ENCODE assay signal across 21 cellular contexts in genomic region chr2:1601471-1602358, GRCh38.
DNase-seq lines count a peak whose midpoint lies in the region; ATAC-seq, FAIRE-seq and TF ChIP-seq lines count a peak whose summit lies in the region.
"Had no signal": no experiment of that assay in that cellular context is flagged by ENCODE, and none has a peak within 500 bp of the region (broad histone marks: within the 10 kb centered on the region; RNA-seq: fewer than 3 reads in every experiment).

No MANE protein-coding gene starts in this region.

- H3K36me3 Mint-ChIP-seq in activated naive CD8-positive, alpha-beta T cell treated with anti-CD3 and anti-CD28 coated beads, Interleukin-2, amount 10 ng/mL, durations not matched to agents 7 days and 5 days: no peaks in the 10 kb centered on the region
- no peaks in the 10 kb centered on the region for H3K36me3 Mint-ChIP-seq in activated naive CD8-positive, alpha-beta T cell treated with anti-CD3 and anti-CD28 coated beads for 36 hours
- H3K36me3 Mint-ChIP-seq in neural crest cell (ENCODE audit: low read depth): no peaks in the 10 kb centered on the region
- H3K36me3 Mint-ChIP-seq: CD4-positive, alpha-beta memory T cell; T-cell had no signal

- no peaks in the 10 kb centered on the region for H3K27me3 ChIP-seq in trophoblast cell (ENCODE audit: insufficient read depth, low read length)

- no peak overlapping the region for H3K27ac Mint-ChIP-seq in activated naive CD8-positive, alpha-beta T cell treated with anti-CD3 and anti-CD28 coated beads, Interleukin-2, amount 10 ng/mL, durations not matched to agents 7 days and 5 days
- H3K27ac Mint-ChIP-seq in activated naive CD8-positive, alpha-beta T cell treated with anti-CD3 and anti-CD28 coated beads for 36 hours: no peak overlapping the region
- H3K27ac Mint-ChIP-seq in neural crest cell (ENCODE audit: unreplicated experiment): peak overlapping the region; percentile 0
- H3K27ac Mint-ChIP-seq: activated T-helper 17 cell treated with anti-CD3 and anti-CD28 coated beads, Interleukin-2, amount 50 U/mL, for 72 hours; CD4-positive, alpha-beta memory T cell; T-cell had no signal

- no CpG with 5 or more reads among the region's 28 CpGs for WGBS in trophoblast cell (ENCODE audit: extremely low coverage, insufficient coverage, insufficient read length)

- H3K9ac ChIP-seq in trophoblast cell (ENCODE audit: low read length): no peak overlapping the region

- no peaks in the 10 kb centered on the region for H3K79me2 ChIP-seq in trophoblast cell (ENCODE audit: control insufficient read depth, insufficient read depth, low read length, poor library complexity)

- H3K4me3 ChIP-seq in trophoblast cell (ENCODE audit: low read depth, low read length): no peak overlapping the region

- H3K4ac ChIP-seq in trophoblast cell (ENCODE audit: low read depth, low read length): no peak overlapping the region

- no peak overlapping the region for H3K27ac ChIP-seq in trophoblast cell (ENCODE audit: low read depth, low read length)
- H3K27ac ChIP-seq: neutrophil had no signal

- no peak for FAIRE-seq in RCC 7860 (lab: Jason Lieb, UNC)

- no peak overlapping the region for H3K18ac ChIP-seq in trophoblast cell (ENCODE audit: low read length)

- no peaks in the 10 kb centered on the region for H3K36me3 ChIP-seq in trophoblast cell (ENCODE audit: control insufficient read depth in 1 of 2, insufficient read depth in 2 of 2, low read length in 2 of 2)
- H3K36me3 ChIP-seq: neutrophil had no signal

- intact Hi-C loops in cardiac septum (cut with DNase I): no loop called here

- no peak overlapping the region for H4K12ac ChIP-seq in trophoblast cell (ENCODE audit: low read depth, low read length)

- H3K9me3 Mint-ChIP-seq in activated naive CD8-positive, alpha-beta T cell treated with anti-CD3 and anti-CD28 coated beads, Interleukin-2, amount 10 ng/mL, durations not matched to agents 7 days and 5 days: no peaks in the 10 kb centered on the region
- no peaks in the 10 kb centered on the region for H3K9me3 Mint-ChIP-seq in activated naive CD8-positive, alpha-beta T cell treated with anti-CD3 and anti-CD28 coated beads for 36 hours
- no peaks in the 10 kb centered on the region for H3K9me3 Mint-ChIP-seq in neural crest cell
- H3K9me3 Mint-ChIP-seq: activated T-helper 17 cell treated with anti-CD3 and anti-CD28 coated beads, Interleukin-2, amount 50 U/mL, for 72 hours; CD4-positive, alpha-beta memory T cell; T-cell had no signal

- DNase-seq in activated naive CD8-positive, alpha-beta T cell treated with anti-CD3 and anti-CD28 coated beads, Interleukin-2, amount 10 ng/mL, durations not matched to agents 7 days and 5 days: peak; percentile 16
- DNase-seq in activated naive CD8-positive, alpha-beta T cell treated with anti-CD3 and anti-CD28 coated beads for 36 hours: no peak
- DNase-seq in cardiac septum (ENCODE audit: low spot score) (peak; percentile 74), neural crest cell (ENCODE audit: low read depth, low spot score) (peak; percentile 49), trophoblast cell (no peak), UCSD-AML1 (lab: John Stamatoyannopoulos, UW; ENCODE audit: unreplicated experiment) (no peak), epidermal melanocyte (ENCODE audit: insufficient read length, low spot score) (no peak), RCC 7860 (ENCODE audit: low spot score) (no peak)
- DNase-seq: 8988T; activated CD4-positive, CD25-positive, alpha-beta regulatory T cell; activated CD8-positive, alpha-beta memory T cell treated with anti-CD3 and anti-CD28 coated beads for 24 hours; amygdala; CD4-positive, alpha-beta memory T cell; DMS79; MV-4-11; NCI-H2107; NCI-H748 treated with DMSO at 0.1 percent for 48 hours; stimulated activated CD4-positive, alpha-beta T cell treated with anti-CD3 and anti-CD28 coated beads, Interleukin-4, amount 100 ng/mL, for 4 hours; T-cell had no signal

- no peak for TF ChIP-seq CTCF in neural crest cell (conservative IDR thresholded peaks at IDR 0.05)

- no peak for ATAC-seq in activated naive CD8-positive, alpha-beta T cell treated with anti-CD3 and anti-CD28 coated beads, Interleukin-2, amount 10 ng/mL, durations not matched to agents 7 days and 5 days (ENCODE audit: low read depth)
- ATAC-seq: activated T-helper 17 cell treated with anti-CD3 and anti-CD28 coated beads, Interleukin-2, amount 50 U/mL, for 72 hours; T-cell had no signal

- POLR2A ChIA-PET in activated naive CD8-positive, alpha-beta T cell treated with anti-CD3 and anti-CD28 coated beads, Interleukin-2, amount 10 ng/mL, durations not matched to agents 7 days and 5 days (lab: Charles Lee): no interaction called here

- H4K8ac ChIP-seq in trophoblast cell (ENCODE audit: low read depth, low read length): no peak overlapping the region

- H3K4me1 ChIP-seq in trophoblast cell (ENCODE audit: control insufficient read depth in 1 of 2, insufficient read depth in 2 of 2, low read length in 2 of 2): peaks cover 18 to 21% of the 10 kb centered on the region in 2 experiments

- no peak overlapping the region for H4K91ac ChIP-seq in trophoblast cell (ENCODE audit: low read depth, low read length)

- no peak overlapping the region for H2AK5ac ChIP-seq in trophoblast cell (ENCODE audit: low read length)

- no peak overlapping the region for H2BK120ac ChIP-seq in trophoblast cell (ENCODE audit: insufficient read depth, low read length, poor library complexity)

- H2AFZ ChIP-seq in trophoblast cell (ENCODE audit: insufficient read depth, low read length, poor library complexity): no peak overlapping the region

- H3K27me3 Mint-ChIP-seq in activated naive CD8-positive, alpha-beta T cell treated with anti-CD3 and anti-CD28 coated beads, Interleukin-2, amount 10 ng/mL, durations not matched to agents 7 days and 5 days: peaks cover 6% of the 10 kb centered on the region
- H3K27me3 Mint-ChIP-seq in activated naive CD8-positive, alpha-beta T cell treated with anti-CD3 and anti-CD28 coated beads for 36 hours: peaks cover under 1% of the 10 kb centered on the region
- peaks cover 8% of the 10 kb centered on the region for H3K27me3 Mint-ChIP-seq in neural crest cell (ENCODE audit: low read depth)
- H3K27me3 Mint-ChIP-seq: activated T-helper 17 cell treated with anti-CD3 and anti-CD28 coated beads, Interleukin-2, amount 50 U/mL, for 72 hours had no signal

- H3K23ac ChIP-seq in trophoblast cell (ENCODE audit: low read length): no peak overlapping the region

- no peaks in the 10 kb centered on the region for H3K4me1 Mint-ChIP-seq in activated naive CD8-positive, alpha-beta T cell treated with anti-CD3 and anti-CD28 coated beads, Interleukin-2, amount 10 ng/mL, durations not matched to agents 7 days and 5 days
- H3K4me1 Mint-ChIP-seq in activated naive CD8-positive, alpha-beta T cell treated with anti-CD3 and anti-CD28 coated beads for 36 hours: no peaks in the 10 kb centered on the region
- peaks cover 24% of the 10 kb centered on the region for H3K4me1 Mint-ChIP-seq in neural crest cell
- H3K4me1 Mint-ChIP-seq: activated T-helper 17 cell treated with anti-CD3 and anti-CD28 coated beads, Interleukin-2, amount 50 U/mL, for 72 hours; CD4-positive, alpha-beta memory T cell; T-cell had no signal

- H3K9me3 ChIP-seq in trophoblast cell (ENCODE audit: insufficient read depth, low read depth, low read length): peaks cover 2% of the 10 kb centered on the region
- H3K9me3 ChIP-seq: neutrophil had no signal

- no peak overlapping the region for H2BK5ac ChIP-seq in trophoblast cell (ENCODE audit: low read depth, low read length, poor library complexity)

- H3K14ac ChIP-seq in trophoblast cell (ENCODE audit: low read length): no peak overlapping the region

- peaks cover 5% of the 10 kb centered on the region for H3K79me1 ChIP-seq in trophoblast cell (ENCODE audit: low read length)

- H3K4me2 ChIP-seq in trophoblast cell (ENCODE audit: low read length): no peak overlapping the region

- H3K4me3 Mint-ChIP-seq in activated naive CD8-positive, alpha-beta T cell treated with anti-CD3 and anti-CD28 coated beads, Interleukin-2, amount 10 ng/mL, durations not matched to agents 7 days and 5 days: no peak overlapping the region
- H3K4me3 Mint-ChIP-seq in activated naive CD8-positive, alpha-beta T cell treated with anti-CD3 and anti-CD28 coated beads for 36 hours: no peak overlapping the region
- no peak overlapping the region for H3K4me3 Mint-ChIP-seq in neural crest cell
- H3K4me3 Mint-ChIP-seq: activated T-helper 17 cell treated with anti-CD3 and anti-CD28 coated beads, Interleukin-2, amount 50 U/mL, for 72 hours; CD4-positive, alpha-beta memory T cell; T-cell had no signal

- H2BK12ac ChIP-seq in trophoblast cell (ENCODE audit: low read length): no peak overlapping the region

Comparison
In these comparisons a context has a peak if more than half of its experiments do, and no peak if none do; other contexts are left out.
1. DNase-seq: peak in activated naive CD8-positive, alpha-beta T cell treated with anti-CD3 and anti-CD28 coated beads, Interleukin-2, amount 10 ng/mL, durations not matched to agents 7 days and 5 days (single experiment), cardiac septum (single experiment) and neural crest cell (single experiment); none in activated naive CD8-positive, alpha-beta T cell treated with anti-CD3 and anti-CD28 coated beads for 36 hours (single experiment), trophoblast cell (0 of 2), UCSD-AML1 (single experiment), epidermal melanocyte (single experiment) and RCC 7860 (single experiment).